10 cellular contexts compared by ENCODE assay signal in the genomic region with DNA sequence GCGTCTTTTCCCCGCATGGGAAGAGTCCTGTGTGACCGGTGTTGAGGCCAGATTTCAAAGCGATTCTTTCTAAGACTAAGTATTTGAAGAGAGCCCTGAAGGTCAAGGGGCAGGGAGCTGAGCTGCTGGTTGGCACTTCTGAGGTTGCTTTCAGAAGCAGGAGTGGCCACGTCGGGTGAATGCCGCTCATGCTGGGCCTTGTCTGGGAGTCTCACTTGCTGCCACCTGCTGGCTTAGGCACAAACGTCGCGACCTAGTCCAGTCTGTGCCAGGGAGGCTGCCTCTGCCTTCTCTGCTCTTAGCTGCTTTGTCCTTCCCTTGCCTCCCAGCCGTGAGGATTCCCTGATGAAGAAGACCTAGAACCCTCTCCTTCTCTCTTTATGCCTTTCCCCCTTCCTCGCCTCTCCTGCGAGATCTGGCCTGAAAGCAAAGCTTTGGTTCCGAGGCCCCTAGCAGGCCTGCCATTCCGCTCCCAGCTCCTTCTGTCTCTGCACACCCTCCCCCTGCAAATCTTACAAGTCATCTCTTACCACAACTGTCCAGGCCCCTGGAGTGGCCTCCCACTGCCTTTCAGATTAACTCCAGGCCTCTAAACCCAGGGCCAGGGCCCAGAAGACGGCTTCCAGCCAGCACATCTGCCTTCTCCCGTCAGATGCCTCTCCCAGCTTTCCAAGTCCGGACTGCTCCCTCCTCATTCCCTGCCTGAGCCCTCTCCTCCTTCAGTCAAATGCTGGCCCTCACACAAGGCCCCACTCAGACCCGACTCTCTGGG. TPM values are rescaled to one million over a fixed set of nuclear protein-coding genes. Genes with fewer than 3 reads are reported as not detected.
DNase-seq lines count a peak whose midpoint lies in the region; ATAC-seq, FAIRE-seq and TF ChIP-seq lines count a peak whose summit lies in the region.
"Had no signal": no experiment of that assay in that cellular context is flagged by ENCODE, and none has a peak within 500 bp of the region (broad histone marks: within the 10 kb centered on the region; RNA-seq: fewer than 3 reads in every experiment).

No MANE protein-coding gene starts in this region.

- no peaks in the 10 kb centered on the region for H3K23me2 ChIP-seq in H1 (ENCODE audit: low read depth, low read length)

- WGBS in H1 (ENCODE audit: extremely low coverage in 1 of 2, insufficient coverage in 1 of 2, insufficient read length in 1 of 2, insufficient replicate concordance in 2 of 2, low coverage in 1 of 2, low lambda C conversion rate in 2 of 2, missing lambda C conversion rate in 1 of 2), 2 experiments, result 79% methylated on average over 19 of the region's 19 CpGs; no CpG with 5 or more reads in 1 of the 2 experiments

- intact Hi-C loops in mucosa of descending colon (cut with DNase I, micrococcal nuclease), result no loop called here

- H2BK20ac ChIP-seq in H1 (ENCODE audit: low read length), result no peak overlapping the region

- H3K36me3 ChIP-seq in H1 (ENCODE audit: control insufficient read depth in 2 of 4, insufficient read depth in 4 of 4, low read length in 3 of 4), result peaks cover 0 to 5% (median 2%) of the 10 kb centered on the region in 4 experiments; a peak in 4 of 8 replicates
- no peaks in the 10 kb centered on the region for H3K36me3 ChIP-seq in mucosa of descending colon (ENCODE audit: low read depth)

- H3K9ac ChIP-seq in H1 (replicated peaks in 1 of 4; ENCODE audit: extremely low read depth in 1 of 4, low read depth in 3 of 4, low read length in 3 of 4), result no peak overlapping the region
- H3K9ac ChIP-seq: KMS-11 had no signal

- H3K4me3 ChIP-seq in HL-60 (replicated peaks; ENCODE audit: insufficient read depth, low read length) (no peak overlapping the region), H1 (ENCODE audit: extremely low read depth in 1 of 4, insufficient read depth in 2 of 4, low read depth in 3 of 4, low read length in 4 of 4) (no peak overlapping the region), mucosa of descending colon (no peak overlapping the region), coronary artery (no peak overlapping the region)

- no peak overlapping the region for H3K27ac Mint-ChIP-seq in type B pancreatic cell
- H3K27ac Mint-ChIP-seq: immature natural killer cell had no signal

- H3K9me3 ChIP-seq in H1 (ENCODE audit: insufficient read depth in 2 of 2, low read depth in 1 of 2, low read length in 1 of 2), result no peaks in the 10 kb centered on the region
- H3K9me3 ChIP-seq in mucosa of descending colon, result no peaks in the 10 kb centered on the region

- no peak overlapping the region for H3K56ac ChIP-seq in H1 (replicated peaks; ENCODE audit: insufficient read length, low read depth, low read length)

- no peak overlapping the region for H4K91ac ChIP-seq in H1 (replicated peaks; ENCODE audit: insufficient read length, low read length)

- H3K27ac ChIP-seq in HL-60 (replicated peaks) (no peak overlapping the region), H1 (ENCODE audit: low read depth, low read length) (no peak overlapping the region), coronary artery (no peak overlapping the region)
- H3K27ac ChIP-seq: KMS-11 had no signal

- no peak overlapping the region for H3K4me2 ChIP-seq in H1 (ENCODE audit: insufficient read depth in 1 of 2, low read depth in 2 of 2, low read length in 2 of 2)
- H3K4me2 ChIP-seq: KMS-11 had no signal

- peak; percentile 47 to 63 for TF ChIP-seq RAD21 in H1 (IDR thresholded peaks at IDR 0.05 in 1 of 2, conservative IDR thresholded peaks at IDR 0.05 in 1 of 2; ENCODE audit: low read depth in 2 of 2, low read length in 2 of 2)

- no peaks in the 10 kb centered on the region; a peak in 1 of 4 replicates for H3K79me2 ChIP-seq in H1 (ENCODE audit: control insufficient read depth in 1 of 2, insufficient read depth in 2 of 2, low read length in 2 of 2)

- TF ChIP-seq CTCF in HL-60 (IDR thresholded peaks at IDR 0.05; ENCODE audit: insufficient read depth, low read length), result peak; percentile 16
- peak; percentile 58 to 76 (median 68) for TF ChIP-seq CTCF in H1 (IDR thresholded peaks at IDR 0.05; ENCODE audit: control extremely low read depth in 1 of 3, insufficient read depth in 1 of 3, low read depth in 1 of 3, low read length in 3 of 3)
- peak; percentile 14 for TF ChIP-seq CTCF in mucosa of descending colon (IDR thresholded peaks at IDR 0.05)
- TF ChIP-seq CTCF in type B pancreatic cell (conservative IDR thresholded peaks at IDR 0.05), result peak; percentile 74
- no peak for TF ChIP-seq CTCF in coronary artery (IDR thresholded peaks at IDR 0.05)

- no peaks in the 10 kb centered on the region for H3K27me3 Mint-ChIP-seq in type B pancreatic cell

- no peaks in the 10 kb centered on the region for H3K4me1 Mint-ChIP-seq in type B pancreatic cell (ENCODE audit: unreplicated experiment)
- H3K4me1 Mint-ChIP-seq: immature natural killer cell had no signal

- H2AFZ ChIP-seq in H1 (ENCODE audit: low read length), result no peak overlapping the region

- ATAC-seq in mucosa of descending colon, result peak; percentile 93

- H3K4me1 ChIP-seq in H1 (replicated peaks in 1 of 4; ENCODE audit: control insufficient read depth in 3 of 4, insufficient read depth in 4 of 4, low read length in 3 of 4) (no peaks in the 10 kb centered on the region), mucosa of descending colon (ENCODE audit: low read depth) (no peaks in the 10 kb centered on the region)

- no peak overlapping the region for H3K23ac ChIP-seq in H1 (ENCODE audit: insufficient read length)

- H3K18ac ChIP-seq in H1 (ENCODE audit: extremely low read depth, low read length), result no peak overlapping the region

- H2BK12ac ChIP-seq in H1 (ENCODE audit: low read depth, low read length), result no peak overlapping the region

- H3K4ac ChIP-seq in H1 (replicated peaks; ENCODE audit: insufficient read length, low read depth, low read length), result no peak overlapping the region

- peak; percentile 48 for FAIRE-seq in H1 (lab: Jason Lieb, UNC)

- H2BK15ac ChIP-seq in H1 (ENCODE audit: low read length), result no peak overlapping the region

- TF ChIP-seq EP300 in H1 (IDR thresholded peaks at IDR 0.05; ENCODE audit: borderline replicate concordance in 1 of 2, low read depth in 2 of 2, low read length in 2 of 2), result no peak

- H3K79me1 ChIP-seq in H1 (ENCODE audit: low read depth, low read length), result no peaks in the 10 kb centered on the region

- H2BK5ac ChIP-seq in H1 (ENCODE audit: low read depth, low read length), result no peak overlapping the region

- DNase-seq in COLO829 (ENCODE audit: low spot score) (peak; percentile 35), HL-60 (ENCODE audit: low read depth in 1 of 2, low spot score in 1 of 2) (peak in 1 of 2 experiments; percentile 35), UCSD-AML1 (lab: John Stamatoyannopoulos, UW; ENCODE audit: unreplicated experiment) (peak; percentile 61), H1 (ENCODE audit: low read depth in 1 of 2, low spot score in 2 of 2) (peak in 1 of 2 experiments; percentile 69), mucosa of descending colon (peak in 2 of 3 donors; percentile 77 to 78), type B pancreatic cell (ENCODE audit: extremely low spot score, unreplicated experiment) (no peak), coronary artery (ENCODE audit: low spot score) (no peak)
- no peak for DNase-seq in effector CD8-positive, alpha-beta T cell (lab: John Stamatoyannopoulos, UW)

- no peaks in the 10 kb centered on the region for H3K36me3 Mint-ChIP-seq in type B pancreatic cell

- H3K27me3 ChIP-seq in HL-60 (ENCODE audit: insufficient read depth, poor library complexity, severe bottlenecking), result no peaks in the 10 kb centered on the region
- H3K27me3 ChIP-seq in H1 (replicated peaks in 1 of 4; ENCODE audit: control insufficient read depth in 3 of 4, extremely low read depth in 1 of 4, insufficient read depth in 3 of 4, low read length in 3 of 4), result no peaks in the 10 kb centered on the region; a peak in 1 of 7 replicates

- H2BK120ac ChIP-seq in H1 (replicated peaks; ENCODE audit: low read depth, low read length), result no peak overlapping the region

- CTCF ChIA-PET in H1 (lab: Charles Lee; ENCODE audit: partially characterized antibody), result interaction anchor here (0.5 to 2.9 kb wide), 22 partner anchors 9 to 599 kb away, joined by 3 to 20 read pairs (median 4); partner anchors contain the start of genes CTNS and SHPK

- no peak for TF ChIP-seq POLR2A in H1 (IDR thresholded peaks at IDR 0.05; ENCODE audit: control extremely low read depth in 1 of 2, low read depth in 2 of 2, low read length in 2 of 2)

- no peak overlapping the region for H4K5ac ChIP-seq in H1 (ENCODE audit: insufficient read length, low read depth, low read length)

- no peak overlapping the region for H4K8ac ChIP-seq in H1 (ENCODE audit: extremely low read depth, insufficient read depth, low read length)

- H4K20me1 ChIP-seq in H1 (replicated peaks in 1 of 2; ENCODE audit: control insufficient read depth in 1 of 2, insufficient read depth in 2 of 2, low read length in 2 of 2), result peaks cover 0 to 2% of the 10 kb centered on the region in 2 experiments

- no peak overlapping the region for H3K14ac ChIP-seq in H1 (ENCODE audit: insufficient read length)

- POLR2A ChIA-PET in H1 (lab: Charles Lee; ENCODE audit: partially characterized antibody), result interaction anchor here (0.8 to 18.4 kb wide), 7 partner anchors 8 to 607 kb away, joined by 3 to 194 read pairs (median 8); partner anchors contain the start of genes CTNS, EMC6, SHPK and TAX1BP3

- H3K4me3 Mint-ChIP-seq in type B pancreatic cell, result no peak overlapping the region
- H3K4me3 Mint-ChIP-seq: immature natural killer cell had no signal

- no peaks in the 10 kb centered on the region for H3K9me3 Mint-ChIP-seq in type B pancreatic cell
- H3K9me3 Mint-ChIP-seq: immature natural killer cell had no signal

- H2AK5ac ChIP-seq in H1 (ENCODE audit: low read depth, low read length), result no peak overlapping the region

RNA-seq across cellular contexts. Expression of gene CTNS, which starts 11.4 kb away (rescaled TPM):
- 12.9 and 16.4 TPM in 2 replicates for total RNA-seq in H1 (2021; fragmentation: NEBNext Ultra II Directional; extraction: Animal tissue kit (Norgen Biotek cat#: 25700))
- 11.6 and 13.1 TPM in 2 replicates for polyA plus RNA-seq in H1 (2011; rRNA removed)
- polyA plus RNA-seq in H1 (2011; cell fraction: cytosol; rRNA removed), result 11.9 TPM
- polyA plus RNA-seq in H1 (2011; cell fraction: nucleus; rRNA removed), result 22.3 TPM
- polyA plus RNA-seq in H1 (2012, experiment 1 of 2), result 13.0 to 16.4 TPM (median 15.1 TPM) in 4 replicates
- polyA plus RNA-seq in H1 (2012, experiment 2 of 2), result 19.1 TPM
- 22.0 TPM for polyA plus RNA-seq in H1 (2013, experiment 1 of 2)
- 21.1 TPM for polyA plus RNA-seq in H1 (2013, experiment 2 of 2)
- polyA minus RNA-seq in H1 (2011; rRNA and poly(A)+ RNA removed), result 12.1 and 12.4 TPM in 2 replicates
- 6.5 TPM for polyA minus RNA-seq in H1 (2011; cell fraction: cytosol; rRNA and poly(A)+ RNA removed)
- polyA minus RNA-seq in H1 (2011; cell fraction: nucleus; rRNA and poly(A)+ RNA removed), result 13.1 TPM
- 10 to 100 TPM in 2 of 3 donors, 1 to 10 TPM in 1; 9.6 to 13.4 (median 13.1) TPM for total RNA-seq in mucosa of descending colon
- 17.4 and 17.5 TPM in 2 replicates for total RNA-seq in type B pancreatic cell (ENCODE audit: low replicate concordance)

RNA-seq across cellular contexts. Expression of gene SHPK, which starts 11.9 kb away (rescaled TPM):
- total RNA-seq in H1 (2021; fragmentation: NEBNext Ultra II Directional; extraction: Animal tissue kit (Norgen Biotek cat#: 25700)), result 36.7 and 37.3 TPM in 2 replicates
- 28.6 and 35.5 TPM in 2 replicates for polyA plus RNA-seq in H1 (2011; rRNA removed)
- 31.3 TPM for polyA plus RNA-seq in H1 (2011; cell fraction: cytosol; rRNA removed)
- polyA plus RNA-seq in H1 (2011; cell fraction: nucleus; rRNA removed), result 30.6 TPM
- 23.2 to 29.6 TPM (median 26.8 TPM) in 4 replicates for polyA plus RNA-seq in H1 (2012, experiment 1 of 2)
- 30.1 TPM for polyA plus RNA-seq in H1 (2012, experiment 2 of 2)
- polyA plus RNA-seq in H1 (2013, experiment 1 of 2), result 17.8 TPM
- polyA plus RNA-seq in H1 (2013, experiment 2 of 2), result 18.5 TPM
- polyA minus RNA-seq in H1 (2011; rRNA and poly(A)+ RNA removed), result 52.4 and 60.5 TPM in 2 replicates
- 28.8 TPM for polyA minus RNA-seq in H1 (2011; cell fraction: cytosol; rRNA and poly(A)+ RNA removed)
- 26.7 TPM for polyA minus RNA-seq in H1 (2011; cell fraction: nucleus; rRNA and poly(A)+ RNA removed)
- total RNA-seq in mucosa of descending colon, result 10 to 100 TPM; 13.9 to 27.8 (median 19.0) TPM
- 18.6 and 22.1 TPM in 2 replicates for total RNA-seq in type B pancreatic cell (ENCODE audit: low replicate concordance)

RNA-seq across cellular contexts. Expression of gene TAX1BP3, which starts 20.4 kb away (rescaled TPM):
- 81.8 and 83.5 TPM in 2 replicates for total RNA-seq in H1 (2021; fragmentation: NEBNext Ultra II Directional; extraction: Animal tissue kit (Norgen Biotek cat#: 25700))
- polyA plus RNA-seq in H1 (2011; rRNA removed), result 65.3 and 87.8 TPM in 2 replicates
- polyA plus RNA-seq in H1 (2011; cell fraction: cytosol; rRNA removed), result 57.7 TPM
- 65.3 TPM for polyA plus RNA-seq in H1 (2011; cell fraction: nucleus; rRNA removed)
- polyA plus RNA-seq in H1 (2012, experiment 1 of 2), result 52.0 to 62.8 TPM (median 59.9 TPM) in 4 replicates
- 59.4 TPM for polyA plus RNA-seq in H1 (2012, experiment 2 of 2)
- polyA plus RNA-seq in H1 (2013, experiment 1 of 2), result 43.5 TPM
- polyA plus RNA-seq in H1 (2013, experiment 2 of 2), result 41.3 TPM
- polyA minus RNA-seq in H1 (2011; rRNA and poly(A)+ RNA removed), result 24.4 and 26.0 TPM in 2 replicates
- 40.2 TPM for polyA minus RNA-seq in H1 (2011; cell fraction: cytosol; rRNA and poly(A)+ RNA removed)
- 31.9 TPM for polyA minus RNA-seq in H1 (2011; cell fraction: nucleus; rRNA and poly(A)+ RNA removed)
- total RNA-seq in mucosa of descending colon (100 to 1,000 TPM; 162 to 297 (median 197) TPM), type B pancreatic cell (ENCODE audit: low replicate concordance) (91.2 and 138 TPM in 2 replicates)

RNA-seq across cellular contexts. Expression of gene EMC6, which starts 20.7 kb away (rescaled TPM):
- total RNA-seq in H1 (2021; fragmentation: NEBNext Ultra II Directional; extraction: Animal tissue kit (Norgen Biotek cat#: 25700)), result 81.5 and 86.5 TPM in 2 replicates
- polyA plus RNA-seq in H1 (2011; rRNA removed), result 193 and 201 TPM in 2 replicates
- polyA plus RNA-seq in H1 (2011; cell fraction: cytosol; rRNA removed), result 142 TPM
- 66.9 TPM for polyA plus RNA-seq in H1 (2011; cell fraction: nucleus; rRNA removed)
- polyA plus RNA-seq in H1 (2012, experiment 1 of 2), result 63.1 to 87.1 TPM (median 69.6 TPM) in 4 replicates
- polyA plus RNA-seq in H1 (2012, experiment 2 of 2), result 188 TPM
- 195 TPM for polyA plus RNA-seq in H1 (2013, experiment 1 of 2)
- 204 TPM for polyA plus RNA-seq in H1 (2013, experiment 2 of 2)
- 7.8 and 11.7 TPM in 2 replicates for polyA minus RNA-seq in H1 (2011; rRNA and poly(A)+ RNA removed)
- 45.8 TPM for polyA minus RNA-seq in H1 (2011; cell fraction: cytosol; rRNA and poly(A)+ RNA removed)
- 29.2 TPM for polyA minus RNA-seq in H1 (2011; cell fraction: nucleus; rRNA and poly(A)+ RNA removed)
- total RNA-seq in mucosa of descending colon (10 to 100 TPM; 29.3 to 41.3 (median 32.8) TPM), type B pancreatic cell (ENCODE audit: low replicate concordance) (38.6 and 46.6 TPM in 2 replicates)

RNA-seq across cellular contexts. Expression of gene TRPV1, which starts 38.7 kb away (rescaled TPM):
- 2.5 and 3.0 TPM in 2 replicates for total RNA-seq in H1 (2021; fragmentation: NEBNext Ultra II Directional; extraction: Animal tissue kit (Norgen Biotek cat#: 25700))
- 3.0 and 3.5 TPM in 2 replicates for polyA plus RNA-seq in H1 (2011; rRNA removed)
- polyA plus RNA-seq in H1 (2011; cell fraction: cytosol; rRNA removed), result 3.4 TPM
- 10.8 TPM for polyA plus RNA-seq in H1 (2011; cell fraction: nucleus; rRNA removed)
- 2.8 to 3.6 TPM (median 3.5 TPM) in 4 replicates for polyA plus RNA-seq in H1 (2012, experiment 1 of 2)
- 1.5 TPM for polyA plus RNA-seq in H1 (2012, experiment 2 of 2)
- 2.1 TPM for polyA plus RNA-seq in H1 (2013, experiment 1 of 2)
- polyA plus RNA-seq in H1 (2013, experiment 2 of 2), result 1.9 TPM
- polyA minus RNA-seq in H1 (2011; rRNA and poly(A)+ RNA removed), result 3.5 and 4.8 TPM in 2 replicates
- polyA minus RNA-seq in H1 (2011; cell fraction: cytosol; rRNA and poly(A)+ RNA removed), result 0.88 TPM
- 3.9 TPM for polyA minus RNA-seq in H1 (2011; cell fraction: nucleus; rRNA and poly(A)+ RNA removed)
- 10 to 100 TPM in 1 of 3 donors, 1 to 10 TPM in 2; 7.4 to 14.5 (median 7.8) TPM for total RNA-seq in mucosa of descending colon
- 7.7 and 9.6 TPM in 2 replicates for total RNA-seq in type B pancreatic cell (ENCODE audit: low replicate concordance)

Comparison
In these comparisons a context has a peak if more than half of its experiments do, and no peak if none do; other contexts are left out.
1. DNase-seq: peak in COLO829 (single experiment), UCSD-AML1 (single experiment) and mucosa of descending colon (2 of 3); none in type B pancreatic cell (single experiment), coronary artery (single experiment) and effector CD8-positive, alpha-beta T cell (single experiment).